Comparison of ENCODE assay signal across 1 cellular context in the genomic region with DNA sequence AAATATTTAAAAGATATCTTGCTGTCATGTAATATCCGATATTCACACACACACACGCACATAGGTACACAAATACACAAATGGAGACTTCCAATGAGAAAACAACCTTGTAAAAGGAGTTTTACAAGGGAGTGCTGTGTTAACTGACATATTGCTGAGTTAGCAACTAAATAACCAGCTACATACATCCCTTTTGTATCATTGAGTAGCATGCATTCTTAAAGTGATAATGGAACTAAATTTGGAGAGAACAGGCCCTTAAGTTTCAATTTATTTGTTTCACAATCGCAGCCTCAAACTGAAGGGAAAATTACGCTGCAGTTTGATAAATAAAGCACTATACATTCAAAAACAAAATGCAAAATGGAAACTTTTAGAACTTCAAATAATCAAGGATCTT.
TF ChIP-seq lines count a peak whose summit lies in the region.

No MANE protein-coding gene starts in this region.

TF ChIP-seq in GM12878, 131 proteins besides CTCF, POLR2A, EP300 and RAD21 (continued from another document):
- TF ChIP-seq, protein P1, sequence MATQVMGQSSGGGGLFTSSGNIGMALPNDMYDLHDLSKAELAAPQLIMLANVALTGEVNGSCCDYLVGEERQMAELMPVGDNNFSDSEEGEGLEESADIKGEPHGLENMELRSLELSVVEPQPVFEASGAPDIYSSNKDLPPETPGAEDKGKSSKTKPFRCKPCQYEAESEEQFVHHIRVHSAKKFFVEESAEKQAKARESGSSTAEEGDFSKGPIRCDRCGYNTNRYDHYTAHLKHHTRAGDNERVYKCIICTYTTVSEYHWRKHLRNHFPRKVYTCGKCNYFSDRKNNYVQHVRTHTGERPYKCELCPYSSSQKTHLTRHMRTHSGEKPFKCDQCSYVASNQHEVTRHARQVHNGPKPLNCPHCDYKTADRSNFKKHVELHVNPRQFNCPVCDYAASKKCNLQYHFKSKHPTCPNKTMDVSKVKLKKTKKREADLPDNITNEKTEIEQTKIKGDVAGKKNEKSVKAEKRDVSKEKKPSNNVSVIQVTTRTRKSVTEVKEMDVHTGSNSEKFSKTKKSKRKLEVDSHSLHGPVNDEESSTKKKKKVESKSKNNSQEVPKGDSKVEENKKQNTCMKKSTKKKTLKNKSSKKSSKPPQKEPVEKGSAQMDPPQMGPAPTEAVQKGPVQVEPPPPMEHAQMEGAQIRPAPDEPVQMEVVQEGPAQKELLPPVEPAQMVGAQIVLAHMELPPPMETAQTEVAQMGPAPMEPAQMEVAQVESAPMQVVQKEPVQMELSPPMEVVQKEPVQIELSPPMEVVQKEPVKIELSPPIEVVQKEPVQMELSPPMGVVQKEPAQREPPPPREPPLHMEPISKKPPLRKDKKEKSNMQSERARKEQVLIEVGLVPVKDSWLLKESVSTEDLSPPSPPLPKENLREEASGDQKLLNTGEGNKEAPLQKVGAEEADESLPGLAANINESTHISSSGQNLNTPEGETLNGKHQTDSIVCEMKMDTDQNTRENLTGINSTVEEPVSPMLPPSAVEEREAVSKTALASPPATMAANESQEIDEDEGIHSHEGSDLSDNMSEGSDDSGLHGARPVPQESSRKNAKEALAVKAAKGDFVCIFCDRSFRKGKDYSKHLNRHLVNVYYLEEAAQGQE (IDR thresholded peaks at IDR 0.05; ENCODE audit: low read depth, low read length) = no peak
- no peak for TF ChIP-seq CHD1 (IDR thresholded peaks at IDR 0.05; ENCODE audit: low read depth, low read length)
- TF ChIP-seq TAF1 (IDR thresholded peaks at IDR 0.05; ENCODE audit: borderline replicate concordance, low read depth, low read length) = no peak
- no peak for TF ChIP-seq YY1 (IDR thresholded peaks at IDR 0.05; ENCODE audit: low read depth, low read length)
- no peak for TF ChIP-seq IRF4 (IDR thresholded peaks at IDR 0.05; ENCODE audit: low read depth, low read length)
- TF ChIP-seq FOS (IDR thresholded peaks at IDR 0.05; ENCODE audit: borderline replicate concordance, extremely low read depth, insufficient read length) = no peak
- TF ChIP-seq PAX8 (IDR thresholded peaks at IDR 0.05) = no peak
- TF ChIP-seq, protein P2, sequence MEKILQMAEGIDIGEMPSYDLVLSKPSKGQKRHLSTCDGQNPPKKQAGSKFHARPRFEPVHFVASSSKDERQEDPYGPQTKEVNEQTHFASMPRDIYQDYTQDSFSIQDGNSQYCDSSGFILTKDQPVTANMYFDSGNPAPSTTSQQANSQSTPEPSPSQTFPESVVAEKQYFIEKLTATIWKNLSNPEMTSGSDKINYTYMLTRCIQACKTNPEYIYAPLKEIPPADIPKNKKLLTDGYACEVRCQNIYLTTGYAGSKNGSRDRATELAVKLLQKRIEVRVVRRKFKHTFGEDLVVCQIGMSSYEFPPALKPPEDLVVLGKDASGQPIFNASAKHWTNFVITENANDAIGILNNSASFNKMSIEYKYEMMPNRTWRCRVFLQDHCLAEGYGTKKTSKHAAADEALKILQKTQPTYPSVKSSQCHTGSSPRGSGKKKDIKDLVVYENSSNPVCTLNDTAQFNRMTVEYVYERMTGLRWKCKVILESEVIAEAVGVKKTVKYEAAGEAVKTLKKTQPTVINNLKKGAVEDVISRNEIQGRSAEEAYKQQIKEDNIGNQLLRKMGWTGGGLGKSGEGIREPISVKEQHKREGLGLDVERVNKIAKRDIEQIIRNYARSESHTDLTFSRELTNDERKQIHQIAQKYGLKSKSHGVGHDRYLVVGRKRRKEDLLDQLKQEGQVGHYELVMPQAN (conservative IDR thresholded peaks at IDR 0.05) = no peak
- TF ChIP-seq, protein P3, sequence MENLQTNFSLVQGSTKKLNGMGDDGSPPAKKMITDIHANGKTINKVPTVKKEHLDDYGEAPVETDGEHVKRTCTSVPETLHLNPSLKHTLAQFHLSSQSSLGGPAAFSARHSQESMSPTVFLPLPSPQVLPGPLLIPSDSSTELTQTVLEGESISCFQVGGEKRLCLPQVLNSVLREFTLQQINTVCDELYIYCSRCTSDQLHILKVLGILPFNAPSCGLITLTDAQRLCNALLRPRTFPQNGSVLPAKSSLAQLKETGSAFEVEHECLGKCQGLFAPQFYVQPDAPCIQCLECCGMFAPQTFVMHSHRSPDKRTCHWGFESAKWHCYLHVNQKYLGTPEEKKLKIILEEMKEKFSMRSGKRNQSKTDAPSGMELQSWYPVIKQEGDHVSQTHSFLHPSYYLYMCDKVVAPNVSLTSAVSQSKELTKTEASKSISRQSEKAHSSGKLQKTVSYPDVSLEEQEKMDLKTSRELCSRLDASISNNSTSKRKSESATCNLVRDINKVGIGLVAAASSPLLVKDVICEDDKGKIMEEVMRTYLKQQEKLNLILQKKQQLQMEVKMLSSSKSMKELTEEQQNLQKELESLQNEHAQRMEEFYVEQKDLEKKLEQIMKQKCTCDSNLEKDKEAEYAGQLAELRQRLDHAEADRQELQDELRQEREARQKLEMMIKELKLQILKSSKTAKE (IDR thresholded peaks at IDR 0.05; ENCODE audit: low read depth, poor library complexity, severe bottlenecking) = no peak
